ENCODE assay signal across 8 cellular contexts in genomic region chr5:115831163-115831768, GRCh38. TPM values are rescaled to one million over a fixed set of nuclear protein-coding genes. Genes with fewer than 3 reads are reported as not detected.
DNase-seq lines count a peak whose midpoint lies in the region; ATAC-seq, FAIRE-seq and TF ChIP-seq lines count a peak whose summit lies in the region.

No MANE protein-coding gene starts in this region.

- peak; percentile 43 for FAIRE-seq in TTC549 (lab: Jason Lieb, UNC)

- ATAC-seq in GM19452 (IDR thresholded peaks at IDR 0.05; ENCODE audit: unreplicated experiment) (peak; percentile 69), HG03521 (IDR thresholded peaks at IDR 0.05; ENCODE audit: unreplicated experiment) (peak; percentile 58), gastrocnemius medialis (no peak)
- no peak for ATAC-seq in activated T-helper 17 cell treated with anti-CD3 and anti-CD28 coated beads, Interleukin-2, amount 50 U/mL, for 72 hours (replicated peaks)

- POLR2A ChIA-PET in activated CD4-positive, alpha-beta T cell treated with anti-CD3 and anti-CD28 coated beads, Interleukin-2, amount 10 ng/mL, durations not matched to agents 7 days and 5 days (lab: Charles Lee) = no interaction called here

- no peak overlapping the region for H3K4me3 Mint-ChIP-seq in activated CD4-positive, alpha-beta T cell treated with anti-CD3 and anti-CD28 coated beads, Interleukin-2, amount 10 ng/mL, durations not matched to agents 7 days and 5 days
- no peak overlapping the region for H3K4me3 Mint-ChIP-seq in glutamatergic neuron (ENCODE audit: unreplicated experiment)
- H3K4me3 Mint-ChIP-seq in activated T-helper 17 cell treated with anti-CD3 and anti-CD28 coated beads, Interleukin-2, amount 50 U/mL, for 72 hours = no peak overlapping the region

- CTCF ChIA-PET in activated CD4-positive, alpha-beta T cell treated with anti-CD3 and anti-CD28 coated beads, Interleukin-2, amount 10 ng/mL, durations not matched to agents 7 days and 5 days (lab: Charles Lee) = no interaction called here

- peak; percentile 41 for DNase-seq in activated CD4-positive, alpha-beta T cell treated with anti-CD3 and anti-CD28 coated beads, Interleukin-2, amount 10 ng/mL, durations not matched to agents 7 days and 5 days
- DNase-seq in activated CD4-positive, alpha-beta T cell treated with anti-CD3 and anti-CD28 coated beads, Interleukin-2, amount 50 U/mL, for 4 hours = no peak
- peak; percentile 29 for DNase-seq in glutamatergic neuron
- no peak for DNase-seq in gastrocnemius medialis

- peaks cover 4% of the 10 kb centered on the region for H3K9me3 Mint-ChIP-seq in activated CD4-positive, alpha-beta T cell treated with anti-CD3 and anti-CD28 coated beads, Interleukin-2, amount 10 ng/mL, durations not matched to agents 7 days and 5 days
- H3K9me3 Mint-ChIP-seq in glutamatergic neuron (ENCODE audit: unreplicated experiment) = peaks cover 1% of the 10 kb centered on the region
- H3K9me3 Mint-ChIP-seq in activated T-helper 17 cell treated with anti-CD3 and anti-CD28 coated beads, Interleukin-2, amount 50 U/mL, for 72 hours = no peaks in the 10 kb centered on the region

- H3K27me3 Mint-ChIP-seq in activated CD4-positive, alpha-beta T cell treated with anti-CD3 and anti-CD28 coated beads, Interleukin-2, amount 10 ng/mL, durations not matched to agents 7 days and 5 days = peaks cover 2% of the 10 kb centered on the region
- H3K27me3 Mint-ChIP-seq in glutamatergic neuron (ENCODE audit: unreplicated experiment) = peaks cover 2% of the 10 kb centered on the region
- no peaks in the 10 kb centered on the region for H3K27me3 Mint-ChIP-seq in activated T-helper 17 cell treated with anti-CD3 and anti-CD28 coated beads, Interleukin-2, amount 50 U/mL, for 72 hours

- peaks cover 60% of the 10 kb centered on the region for H3K36me3 Mint-ChIP-seq in activated CD4-positive, alpha-beta T cell treated with anti-CD3 and anti-CD28 coated beads, Interleukin-2, amount 10 ng/mL, durations not matched to agents 7 days and 5 days (ENCODE audit: low read depth)
- H3K36me3 Mint-ChIP-seq in glutamatergic neuron (ENCODE audit: unreplicated experiment) = peaks cover 15% of the 10 kb centered on the region
- peaks cover 87% of the 10 kb centered on the region for H3K36me3 Mint-ChIP-seq in activated T-helper 17 cell treated with anti-CD3 and anti-CD28 coated beads, Interleukin-2, amount 50 U/mL, for 72 hours (ENCODE audit: low read depth)

- H3K27ac Mint-ChIP-seq in activated CD4-positive, alpha-beta T cell treated with anti-CD3 and anti-CD28 coated beads, Interleukin-2, amount 10 ng/mL, durations not matched to agents 7 days and 5 days = no peak overlapping the region
- no peak overlapping the region for H3K27ac Mint-ChIP-seq in glutamatergic neuron (ENCODE audit: unreplicated experiment)
- no peak overlapping the region for H3K27ac Mint-ChIP-seq in activated T-helper 17 cell treated with anti-CD3 and anti-CD28 coated beads, Interleukin-2, amount 50 U/mL, for 72 hours

- no peak overlapping the region for H3K4me3 ChIP-seq in gastrocnemius medialis

- intact Hi-C loops in gastrocnemius medialis (cut with DNase I; ENCODE audit: low total_unique reads) = no loop called here

- in situ Hi-C loops in gastrocnemius medialis (cut with MboI; ENCODE audit: low sequenced_read_pairs in 4 of 4) = loop anchor here in 2 of 4 donors (10.0 to 25.0 kb wide), 2 partner anchors 206 to 544 kb away; partner anchors contain the start of genes CCDC112 (in 1 of the 2) and TMED7 (in 1 of the 2)

- no peaks in the 10 kb centered on the region for H3K4me1 ChIP-seq in gastrocnemius medialis

- H3K36me3 ChIP-seq in gastrocnemius medialis = peaks cover 0 to 68% of the 10 kb centered on the region in 2 donors

- TF ChIP-seq CTCF in glutamatergic neuron (IDR thresholded peaks at IDR 0.05; ENCODE audit: partially characterized antibody, unreplicated experiment) (peak; percentile 85), gastrocnemius medialis (IDR thresholded peaks at IDR 0.05 in 4 of 5, conservative IDR thresholded peaks at IDR 0.05 in 1 of 5) (peak in 4 of 5 experiments; percentile 36 to 69 (median 48))

- no peaks in the 10 kb centered on the region for H3K27me3 ChIP-seq in gastrocnemius medialis

- peaks cover 9% of the 10 kb centered on the region for H3K4me1 Mint-ChIP-seq in activated CD4-positive, alpha-beta T cell treated with anti-CD3 and anti-CD28 coated beads, Interleukin-2, amount 10 ng/mL, durations not matched to agents 7 days and 5 days
- no peaks in the 10 kb centered on the region for H3K4me1 Mint-ChIP-seq in glutamatergic neuron (ENCODE audit: low read depth, unreplicated experiment)
- H3K4me1 Mint-ChIP-seq in activated T-helper 17 cell treated with anti-CD3 and anti-CD28 coated beads, Interleukin-2, amount 50 U/mL, for 72 hours = peaks cover 5% of the 10 kb centered on the region

- H3K27ac ChIP-seq in gastrocnemius medialis = no peak overlapping the region

- H3K9me3 ChIP-seq in gastrocnemius medialis = no peaks in the 10 kb centered on the region

- no peak for TF ChIP-seq POLR2A in gastrocnemius medialis (IDR thresholded peaks at IDR 0.05)

RNA-seq across cellular contexts. Expression of gene ATG12, which starts 10.1 kb away (rescaled TPM):
- total RNA-seq in activated CD4-positive, alpha-beta T cell treated with anti-CD3 and anti-CD28 coated beads, Interleukin-2, amount 10 ng/mL, durations not matched to agents 7 days and 5 days = 10 to 100 TPM; 44.5 to 48.2 TPM
- total RNA-seq in glutamatergic neuron (ENCODE audit: unreplicated experiment) = 67.3 TPM
- total RNA-seq in gastrocnemius medialis = 10 to 100 TPM; 10.3 to 35.1 (median 23.6) TPM
- 10 to 100 TPM; 49.4 to 52.7 TPM for total RNA-seq in activated T-helper 17 cell treated with anti-CD3 and anti-CD28 coated beads, Interleukin-2, amount 50 U/mL, for 72 hours

RNA-seq across cellular contexts. Expression of gene AP3S1, which starts 10.5 kb away (rescaled TPM):
- 10 to 100 TPM; 68.8 to 74.0 TPM for total RNA-seq in activated CD4-positive, alpha-beta T cell treated with anti-CD3 and anti-CD28 coated beads, Interleukin-2, amount 10 ng/mL, durations not matched to agents 7 days and 5 days
- 131 TPM for total RNA-seq in glutamatergic neuron (ENCODE audit: unreplicated experiment)
- total RNA-seq in gastrocnemius medialis = 100 to 1,000 TPM in 1 of 4 donors, 10 to 100 TPM in 3; 13.0 to 121 (median 25.5) TPM
- total RNA-seq in activated T-helper 17 cell treated with anti-CD3 and anti-CD28 coated beads, Interleukin-2, amount 50 U/mL, for 72 hours = 100 to 1,000 TPM; 114 to 253 TPM

RNA-seq across cellular contexts. Expression of gene CDO1, which starts 14.8 kb away (rescaled TPM):
- total RNA-seq in activated CD4-positive, alpha-beta T cell treated with anti-CD3 and anti-CD28 coated beads, Interleukin-2, amount 10 ng/mL, durations not matched to agents 7 days and 5 days = not detected
- total RNA-seq in glutamatergic neuron (ENCODE audit: unreplicated experiment) = 136 TPM
- 10 to 100 TPM; 21.6 to 28.4 (median 23.7) TPM for total RNA-seq in gastrocnemius medialis
- not detected for total RNA-seq in activated T-helper 17 cell treated with anti-CD3 and anti-CD28 coated beads, Interleukin-2, amount 50 U/mL, for 72 hours

Comparison
In these comparisons a context has a peak if more than half of its experiments do, and no peak if none do; other contexts are left out.
1. DNase-seq: peak in activated CD4-positive, alpha-beta T cell treated with anti-CD3 and anti-CD28 coated beads, Interleukin-2, amount 10 ng/mL, durations not matched to agents 7 days and 5 days (single experiment) and glutamatergic neuron (single experiment); none in activated CD4-positive, alpha-beta T cell treated with anti-CD3 and anti-CD28 coated beads, Interleukin-2, amount 50 U/mL, for 4 hours (0 of 2) and gastrocnemius medialis (0 of 2).
2. ATAC-seq: peak in GM19452 (single experiment) and HG03521 (single experiment); none in gastrocnemius medialis (0 of 2) and activated T-helper 17 cell treated with anti-CD3 and anti-CD28 coated beads, Interleukin-2, amount 50 U/mL, for 72 hours (single experiment).
3. RNA of gene CDO1, which starts 14.8 kb away (total RNA-seq): 136 TPM in glutamatergic neuron (single experiment) and 21.6 to 28.4 TPM in gastrocnemius medialis; not detected in activated T-helper 17 cell treated with anti-CD3 and anti-CD28 coated beads, Interleukin-2, amount 50 U/mL, for 72 hours and not detected in activated CD4-positive, alpha-beta T cell treated with anti-CD3 and anti-CD28 coated beads, Interleukin-2, amount 10 ng/mL, durations not matched to agents 7 days and 5 days; every median in the first group is over 10 times any median in the second.